In genomic region chr14:58829594-58829993, GRCh38 we compare ENCODE assay signal across 1 cellular context.
TF ChIP-seq lines count a peak whose summit lies in the region.

No MANE protein-coding gene starts in this region.

TF ChIP-seq in HCT116, 20 proteins besides CTCF, POLR2A, EP300 and RAD21:
- TF ChIP-seq CEBPB (IDR thresholded peaks at IDR 0.05; ENCODE audit: low read depth) = peak; percentile 53
- no peak for TF ChIP-seq EZH2 (IDR thresholded peaks at IDR 0.05)
- peak; percentile 6; the same call in 1 of the 2 replicates for TF ChIP-seq SP1 (IDR thresholded peaks at IDR 0.05; ENCODE audit: low read depth)
